Comparison of ENCODE assay signal across 25 cellular contexts in genomic region chr1:21067551-21068227, GRCh38.
A peak's percentile ranks its signal among the peaks of the same experiment; 100 is the strongest.
DNase-seq lines count a peak whose midpoint lies in the region; ATAC-seq, FAIRE-seq and TF ChIP-seq lines count a peak whose summit lies in the region.
"Had no signal": no experiment of that assay in that cellular context is flagged by ENCODE, and none has a peak within 500 bp of the region (broad histone marks: within the 10 kb centered on the region; RNA-seq: fewer than 3 reads in every experiment).

No MANE protein-coding gene starts in this region.

- peak; percentile 67 for FAIRE-seq in GM19239 (lab: Jason Lieb, UNC)
- FAIRE-seq: A549, D721Med, GM12891, GM18507, H1 had no signal

- H3K36me3 Mint-ChIP-seq in activated T-cell treated with anti-CD3 and anti-CD28 coated beads, Interleukin-2, amount 50 U/mL, for 24 hours (ENCODE audit: low read depth) = peaks cover 17% of the 10 kb centered on the region

- no peak overlapping the region for H3K27ac Mint-ChIP-seq in activated T-cell treated with anti-CD3 and anti-CD28 coated beads, Interleukin-2, amount 50 U/mL, for 24 hours
- H3K27ac Mint-ChIP-seq: CD14-positive monocyte; CD4-positive, alpha-beta T cell; CD8-positive, alpha-beta memory T cell had no signal

- CTCF ChIA-PET in HEK293 (lab: Yijun Ruan, JAX) = no interaction called here

- DNase-seq in GM19239 (ENCODE audit: insufficient read length, low spot score) = no peak
- DNase-seq in left lobe of liver (ENCODE audit: low spot score) = no peak
- no peak for DNase-seq in NCI-H1105 treated with DMSO at 0.1 percent for 48 hours (lab: John Stamatoyannopoulos, UW)
- DNase-seq in activated T-cell treated with anti-CD3 and anti-CD28 coated beads, Interleukin-2, amount 50 U/mL, for 24 hours = no peak
- no peak for DNase-seq in NCI-H146 (lab: John Stamatoyannopoulos, UW)
- DNase-seq: 8988T; ACHN; AML-193; BE2C; CD4-positive, alpha-beta T cell; CD8-positive, alpha-beta memory T cell; DMS 273 treated with DMSO at 0.1 percent for 48 hours; DMS79; EL; GDM1; H7; HCEC 1CT had no signal

- no peaks in the 10 kb centered on the region for H3K9me3 ChIP-seq in HEK293 (ENCODE audit: control insufficient read depth, insufficient read depth, low read depth, low read length)
- H3K9me3 ChIP-seq: A549; BE2C; BLaER1 treated with 17β-estradiol and CSF1 and Interleukin-3, amounts not matched to agents 10 nM and 100 nM had no signal

- TF ChIP-seq CTCF in HEK293 (tag by site-specific recombination; IDR thresholded peaks at IDR 0.05) = no peak

- H3K4me3 Mint-ChIP-seq in activated T-cell treated with anti-CD3 and anti-CD28 coated beads, Interleukin-2, amount 50 U/mL, for 24 hours = no peak overlapping the region
- H3K4me3 Mint-ChIP-seq: CD14-positive monocyte; CD4-positive, alpha-beta T cell; CD8-positive, alpha-beta memory T cell had no signal

- H3K27me3 Mint-ChIP-seq in activated T-cell treated with anti-CD3 and anti-CD28 coated beads, Interleukin-2, amount 50 U/mL, for 24 hours = no peaks in the 10 kb centered on the region
- H3K27me3 Mint-ChIP-seq: CD4-positive, alpha-beta T cell; CD8-positive, alpha-beta memory T cell had no signal

- H3K9me3 Mint-ChIP-seq in activated T-cell treated with anti-CD3 and anti-CD28 coated beads, Interleukin-2, amount 50 U/mL, for 24 hours = no peaks in the 10 kb centered on the region
- H3K9me3 Mint-ChIP-seq: CD4-positive, alpha-beta T cell; CD8-positive, alpha-beta memory T cell had no signal

- H3K4me1 Mint-ChIP-seq in activated T-cell treated with anti-CD3 and anti-CD28 coated beads, Interleukin-2, amount 50 U/mL, for 24 hours (ENCODE audit: low read depth) = peaks cover 2% of the 10 kb centered on the region
- H3K4me1 Mint-ChIP-seq: CD8-positive, alpha-beta memory T cell had no signal

- H3K36me3 ChIP-seq in HEK293 (ENCODE audit: control insufficient read depth in 2 of 2, insufficient read depth in 1 of 2, low read length in 2 of 2) = peaks cover 0 to 1% of the 10 kb centered on the region in 2 experiments; a peak in 1 of 3 replicates
- H3K36me3 ChIP-seq: BE2C had no signal

- no peak overlapping the region for H3K4me3 ChIP-seq in HEK293 (ENCODE audit: low read depth, low read length)
- H3K4me3 ChIP-seq: A549; BLaER1 treated with 17β-estradiol and CSF1 and Interleukin-3, amounts not matched to agents 10 nM and 100 nM had no signal

- no peak overlapping the region for H3K27ac ChIP-seq in HEK293 (ENCODE audit: extremely low read depth, low read depth, low read length)
- H3K27ac ChIP-seq: A549; BLaER1 treated with 17β-estradiol and CSF1 and Interleukin-3, amounts not matched to agents 10 nM and 100 nM had no signal

- POLR2A ChIA-PET in HEK293 (lab: Yijun Ruan, JAX) = interaction anchor here (0.7 kb wide), 1 partner anchor 157 kb away, joined by 8 read pairs; no protein-coding TSS in a partner anchor

- H3K4me1 ChIP-seq in HEK293 (ENCODE audit: control insufficient read depth, insufficient read depth, low read length) = peaks cover 45% of the 10 kb centered on the region
- H3K4me1 ChIP-seq: BE2C had no signal

- peak; percentile 58 for ATAC-seq in left lobe of liver
- ATAC-seq: A549 had no signal

TF ChIP-seq in HEK293, 187 proteins besides CTCF, POLR2A, EP300 and RAD21:
- TF ChIP-seq ZNF223 (tag by site-specific recombination; IDR thresholded peaks at IDR 0.05) (no peak), ZNF473 (tag by site-specific recombination; IDR thresholded peaks at IDR 0.05) (no peak), ZNF558 (tag by site-specific recombination; IDR thresholded peaks at IDR 0.05) (peak; percentile 93), ZNF549 (tag by site-specific recombination; IDR thresholded peaks at IDR 0.05) (no peak), ZNF398 (tag by site-specific recombination; IDR thresholded peaks at IDR 0.05) (no peak), ZNF660 (tag by site-specific recombination; IDR thresholded peaks at IDR 0.05) (no peak), ZNF580 (tag by site-specific recombination; IDR thresholded peaks at IDR 0.05) (no peak), ZNF416 (tag by site-specific recombination; IDR thresholded peaks at IDR 0.05) (no peak), PRDM6 (tag by site-specific recombination; IDR thresholded peaks at IDR 0.05) (peak; percentile 27; the same call in 1 of the 2 replicates), GLIS2 (tag by site-specific recombination; IDR thresholded peaks at IDR 0.05) (no peak), HOXD13 (CRISPR knock-in tag; IDR thresholded peaks at IDR 0.05; ENCODE audit: borderline replicate concordance) (no peak), ZNF776 (tag by site-specific recombination; IDR thresholded peaks at IDR 0.05; ENCODE audit: borderline replicate concordance) (no peak)
